ENCODE assay signal across 14 cellular contexts in the genomic region with DNA sequence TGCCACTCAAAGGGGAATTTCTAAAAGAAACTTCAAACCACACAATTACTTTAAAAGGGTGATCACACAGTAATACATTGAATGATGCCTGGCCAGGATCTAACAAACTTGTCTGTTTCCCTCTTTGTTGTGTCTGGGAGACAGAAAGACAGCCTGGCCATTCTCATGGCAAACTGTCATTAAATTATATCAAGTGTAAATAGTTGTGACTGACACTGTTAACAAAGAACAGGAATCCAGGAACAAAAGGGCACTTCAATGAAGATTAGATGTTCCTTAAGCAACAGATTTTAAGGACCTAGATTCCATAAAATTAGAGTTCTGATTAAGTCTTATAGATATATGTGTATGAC.
DNase-seq lines count a peak whose midpoint lies in the region; ATAC-seq, FAIRE-seq and TF ChIP-seq lines count a peak whose summit lies in the region.
"Had no signal": no experiment of that assay in that cellular context is flagged by ENCODE, and none has a peak within 500 bp of the region (broad histone marks: within the 10 kb centered on the region; RNA-seq: fewer than 3 reads in every experiment).

No MANE protein-coding gene starts in this region.

- H3K36me3 Mint-ChIP-seq in activated CD4-positive, alpha-beta T cell treated with anti-CD3 and anti-CD28 coated beads for 36 hours (ENCODE audit: low read depth) = no peaks in the 10 kb centered on the region

- no peak overlapping the region for H3K4me3 Mint-ChIP-seq in activated CD4-positive, alpha-beta T cell treated with anti-CD3 and anti-CD28 coated beads for 36 hours
- H3K4me3 Mint-ChIP-seq: CD4-positive, alpha-beta T cell had no signal

- POLR2A ChIA-PET in activated CD4-positive, alpha-beta T cell treated with anti-CD3 and anti-CD28 coated beads for 36 hours (lab: Charles Lee) = no interaction called here

- H3K4me1 Mint-ChIP-seq in activated CD4-positive, alpha-beta T cell treated with anti-CD3 and anti-CD28 coated beads for 36 hours = no peaks in the 10 kb centered on the region

- peak overlapping the region; percentile 67 for H3K27ac ChIP-seq in angular gyrus (ENCODE audit: low read depth, low read length)
- H3K27ac ChIP-seq: BLaER1, SK-N-MC had no signal

- no peaks in the 10 kb centered on the region for H3K9me3 Mint-ChIP-seq in activated CD4-positive, alpha-beta T cell treated with anti-CD3 and anti-CD28 coated beads for 36 hours (ENCODE audit: low read depth)
- H3K9me3 Mint-ChIP-seq: CD4-positive, alpha-beta T cell had no signal

- no peak for TF ChIP-seq CTCF in D721Med (IDR thresholded peaks at IDR 0.05; ENCODE audit: insufficient read depth, missing control alignments)

- intact Hi-C loops in Right ventricle myocardium inferior (cut with DNase I) = loop anchor here (5.0 to 10.0 kb wide), 6 partner anchors 69 to 1026 kb away; a partner anchor contains a TSS
- intact Hi-C loops in left cardiac atrium (cut with DNase I) = loop anchor here (5.0 to 10.0 kb wide), 5 partner anchors 386 to 1026 kb away; a partner anchor contains a TSS
- intact Hi-C loops in activated CD4-positive, alpha-beta T cell treated with anti-CD3 and anti-CD28 coated beads for 36 hours (cut with DNase I, micrococcal nuclease) = loop anchor here (5.0 kb wide), 3 partner anchors 946 to 1026 kb away; no protein-coding TSS in a partner anchor

- no peaks in the 10 kb centered on the region for H3K27me3 Mint-ChIP-seq in activated CD4-positive, alpha-beta T cell treated with anti-CD3 and anti-CD28 coated beads for 36 hours
- H3K27me3 Mint-ChIP-seq: CD4-positive, alpha-beta T cell had no signal

- FAIRE-seq in D721Med (lab: Jason Lieb, UNC) = no peak
- FAIRE-seq: GM12878 had no signal

- DNase-seq in Right ventricle myocardium inferior (ENCODE audit: missing footprints) = no peak
- no peak for DNase-seq in left cardiac atrium
- peak; percentile 72 for DNase-seq in islet precursor cell
- peak; percentile 68 for DNase-seq in pons (ENCODE audit: low spot score)
- DNase-seq in activated CD4-positive, alpha-beta T cell treated with anti-CD3 and anti-CD28 coated beads for 36 hours = no peak
- no peak for DNase-seq in D721Med (ENCODE audit: insufficient read length, low spot score)
- DNase-seq: CD4-positive, alpha-beta T cell; DMS79 treated with DMSO at 0.1 percent for 48 hours; NCI-H2081 treated with DMSO at 0.1 percent for 48 hours had no signal

- ATAC-seq in Right ventricle myocardium inferior (peak; percentile 67), left cardiac atrium (no peak), GM21515 (IDR thresholded peaks at IDR 0.05; ENCODE audit: unreplicated experiment) (no peak)
- ATAC-seq in activated CD4-positive, alpha-beta T cell treated with anti-CD3 and anti-CD28 coated beads for 36 hours = no peak

- no peak overlapping the region for H3K27ac Mint-ChIP-seq in activated CD4-positive, alpha-beta T cell treated with anti-CD3 and anti-CD28 coated beads for 36 hours
- H3K27ac Mint-ChIP-seq: CD4-positive, alpha-beta T cell had no signal

- CTCF ChIA-PET in activated CD4-positive, alpha-beta T cell treated with anti-CD3 and anti-CD28 coated beads for 36 hours (lab: Charles Lee) = interaction anchor here (0.7 to 2.9 kb wide), 4 partner anchors 641 to 1027 kb away, joined by 3 to 13 read pairs (median 4); no protein-coding TSS in a partner anchor

Comparison
In these comparisons a context has a peak if more than half of its experiments do, and no peak if none do; other contexts are left out.
1. DNase-seq: peak in islet precursor cell (single experiment) and pons (single experiment); none in Right ventricle myocardium inferior (single experiment), left cardiac atrium (single experiment), activated CD4-positive, alpha-beta T cell treated with anti-CD3 and anti-CD28 coated beads for 36 hours (single experiment) and D721Med (single experiment).